8 cellular contexts compared by ENCODE assay signal in the genomic region with DNA sequence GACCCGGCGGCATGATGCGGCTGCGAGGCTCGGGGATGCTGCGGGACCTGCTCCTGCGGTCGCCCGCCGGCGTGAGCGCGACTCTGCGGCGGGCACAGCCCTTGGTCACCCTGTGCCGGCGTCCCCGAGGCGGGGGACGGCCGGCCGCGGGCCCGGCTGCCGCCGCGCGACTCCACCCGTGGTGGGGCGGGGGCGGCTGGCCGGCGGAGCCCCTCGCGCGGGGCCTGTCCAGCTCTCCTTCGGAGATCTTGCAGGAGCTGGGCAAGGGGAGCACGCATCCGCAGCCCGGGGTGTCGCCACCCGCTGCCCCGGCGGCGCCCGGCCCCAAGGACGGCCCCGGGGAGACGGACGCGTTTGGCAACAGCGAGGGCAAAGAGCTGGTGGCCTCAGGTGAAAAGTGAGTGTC. TPM values are rescaled to one million over a fixed set of nuclear protein-coding genes. Genes with fewer than 3 reads are reported as not detected.
A peak's percentile ranks its signal among the peaks of the same experiment; 100 is the strongest.
DNase-seq lines count a peak whose midpoint lies in the region; ATAC-seq and TF ChIP-seq lines count a peak whose summit lies in the region.

No MANE protein-coding gene starts in this region.

- no peak for TF ChIP-seq CTCF in BJ (IDR thresholded peaks at IDR 0.05; ENCODE audit: insufficient read depth, low read depth, low read length)

- H3K9me3 Mint-ChIP-seq in activated naive CD8-positive, alpha-beta T cell treated with anti-CD3 and anti-CD28 coated beads, Interleukin-2, amount 50 U/mL, for 24 hours, result no peaks in the 10 kb centered on the region

- peaks cover 57% of the 10 kb centered on the region for H3K4me1 Mint-ChIP-seq in activated naive CD8-positive, alpha-beta T cell treated with anti-CD3 and anti-CD28 coated beads, Interleukin-2, amount 50 U/mL, for 24 hours

- no peak for DNase-seq in BJ (ENCODE audit: low read depth)
- DNase-seq in activated naive CD8-positive, alpha-beta T cell treated with anti-CD3 and anti-CD28 coated beads, Interleukin-2, amount 50 U/mL, for 24 hours, result no peak
- no peak for DNase-seq in hepatic stellate cell (ENCODE audit: low spot score)
- DNase-seq in SK-N-DZ (ENCODE audit: low spot score), result no peak

- H3K4me3 Mint-ChIP-seq in activated naive CD8-positive, alpha-beta T cell treated with anti-CD3 and anti-CD28 coated beads, Interleukin-2, amount 50 U/mL, for 24 hours, result peak overlapping the region; percentile 93

- POLR2A ChIA-PET in BJ (lab: Charles Lee), result interaction anchor here (0.6 to 1.3 kb wide), 7 partner anchors 14 to 68 kb away, joined by 3 to 11 read pairs (median 5); no protein-coding TSS in a partner anchor

- ATAC-seq in HG02678 (IDR thresholded peaks at IDR 0.05; ENCODE audit: unreplicated experiment), result peak; percentile 2
- peak; percentile 1 for ATAC-seq in activated naive CD8-positive, alpha-beta T cell treated with anti-CD3 and anti-CD28 coated beads, Interleukin-2, amount 50 U/mL, for 24 hours
- no peak for ATAC-seq in GM21367 (IDR thresholded peaks at IDR 0.05; ENCODE audit: unreplicated experiment)

- H3K27ac ChIP-seq in iPS-20b (ENCODE audit: low read length), result no peak overlapping the region
- H3K27ac ChIP-seq in subcutaneous abdominal adipose tissue (ENCODE audit: low read depth, low read length), result peak overlapping the region; percentile 96

- CTCF ChIA-PET in BJ (lab: Yijun Ruan, JAX), result interaction anchor here (0.7 to 1.4 kb wide), 4 partner anchors 17 to 31 kb away, joined by 3 to 4 read pairs (median 3); no protein-coding TSS in a partner anchor

- H3K27ac Mint-ChIP-seq in activated naive CD8-positive, alpha-beta T cell treated with anti-CD3 and anti-CD28 coated beads, Interleukin-2, amount 50 U/mL, for 24 hours, result peak overlapping the region; percentile 98

- H3K4me1 ChIP-seq in iPS-20b (ENCODE audit: insufficient read depth, low read length) (peaks cover 18% of the 10 kb centered on the region; the same call in 1 of the 2 replicates), subcutaneous abdominal adipose tissue (ENCODE audit: control insufficient read depth in 5 of 5, insufficient read depth in 5 of 5, low read length in 5 of 5) (peaks cover 3 to 45% (median 42%) of the 10 kb centered on the region in 5 donors)

- H3K27me3 ChIP-seq in BJ (ENCODE audit: control insufficient read depth, insufficient read depth, low read length) (no peaks in the 10 kb centered on the region), iPS-20b (ENCODE audit: insufficient read depth, low read length) (peaks cover 7% of the 10 kb centered on the region; the same call in 1 of the 2 replicates), subcutaneous abdominal adipose tissue (ENCODE audit: control insufficient read depth in 5 of 5, insufficient read depth in 4 of 5, low read length in 5 of 5) (no peaks in the 10 kb centered on the region)

- H3K4me3 ChIP-seq in BJ (ENCODE audit: low read depth, low read length), result peak overlapping the region; percentile 99
- H3K4me3 ChIP-seq in iPS-20b (ENCODE audit: low read length), result peak overlapping the region; percentile 91
- peak overlapping the region in 4 of 5 donors; percentile 76 to 94 (median 90) for H3K4me3 ChIP-seq in subcutaneous abdominal adipose tissue (ENCODE audit: low read depth in 1 of 5, low read length in 5 of 5)

- H3K36me3 ChIP-seq in BJ (ENCODE audit: control insufficient read depth, insufficient read depth, low read length), result no peaks in the 10 kb centered on the region
- no peaks in the 10 kb centered on the region for H3K36me3 ChIP-seq in iPS-20b (ENCODE audit: insufficient read depth, low read depth, low read length)
- no peaks in the 10 kb centered on the region for H3K36me3 ChIP-seq in subcutaneous abdominal adipose tissue (ENCODE audit: control insufficient read depth in 5 of 5, insufficient read depth in 5 of 5, low read length in 5 of 5)

- H3K9ac ChIP-seq in iPS-20b (ENCODE audit: low read depth, low read length), result peak overlapping the region; percentile 72; the same call in 1 of the 2 replicates
- peak overlapping the region in 4 of 5 donors; percentile 87 to 94 (median 92) for H3K9ac ChIP-seq in subcutaneous abdominal adipose tissue (ENCODE audit: low read length in 5 of 5)

- H3K9me3 ChIP-seq in iPS-20b (ENCODE audit: insufficient read depth, low read depth, low read length) (no peaks in the 10 kb centered on the region), subcutaneous abdominal adipose tissue (ENCODE audit: control insufficient read depth in 5 of 5, low read length in 5 of 5) (no peaks in the 10 kb centered on the region)

- H3K36me3 Mint-ChIP-seq in activated naive CD8-positive, alpha-beta T cell treated with anti-CD3 and anti-CD28 coated beads, Interleukin-2, amount 50 U/mL, for 24 hours (ENCODE audit: low read depth), result peaks cover 37% of the 10 kb centered on the region

- H3K27me3 Mint-ChIP-seq in activated naive CD8-positive, alpha-beta T cell treated with anti-CD3 and anti-CD28 coated beads, Interleukin-2, amount 50 U/mL, for 24 hours, result peaks cover 4% of the 10 kb centered on the region

RNA-seq across cellular contexts. Expression of a gene that starts 0.5 kb away (rescaled TPM):
- polyA plus RNA-seq in BJ (2011; rRNA removed), result 132 and 372 TPM in 2 replicates
- 342 and 344 TPM in 2 replicates for polyA minus RNA-seq in BJ (2011; rRNA and poly(A)+ RNA removed)
- 52.6 and 63.5 TPM in 2 replicates for polyA plus RNA-seq in SK-N-DZ (2014; cell fraction: cytosol; rRNA removed)
- polyA plus RNA-seq in SK-N-DZ (2014; cell fraction: nucleus; rRNA removed), result 85.3 and 121 TPM in 2 replicates
